Comparison of ENCODE assay signal across 15 cellular contexts in genomic region chr22:45804986-45805325, GRCh38.
DNase-seq lines count a peak whose midpoint lies in the region; ATAC-seq and TF ChIP-seq lines count a peak whose summit lies in the region.
"Had no signal": no experiment of that assay in that cellular context is flagged by ENCODE, and none has a peak within 500 bp of the region (broad histone marks: within the 10 kb centered on the region; RNA-seq: fewer than 3 reads in every experiment).

No MANE protein-coding gene starts in this region.

- peaks cover 32% of the 10 kb centered on the region for H3K4me1 Mint-ChIP-seq in MCF 10A (ENCODE audit: insufficient read depth, unreplicated experiment)
- no peaks in the 10 kb centered on the region for H3K4me1 Mint-ChIP-seq in activated T-cell treated with anti-CD3 and anti-CD28 coated beads, Interleukin-2, amount 50 U/mL, for 4 hours (ENCODE audit: low read depth)
- H3K4me1 Mint-ChIP-seq: B cell had no signal

- peaks cover 22% of the 10 kb centered on the region for H3K36me3 Mint-ChIP-seq in MCF 10A (ENCODE audit: insufficient read depth, unreplicated experiment)
- peaks cover 41% of the 10 kb centered on the region for H3K36me3 Mint-ChIP-seq in activated T-cell treated with anti-CD3 and anti-CD28 coated beads, Interleukin-2, amount 50 U/mL, for 4 hours (ENCODE audit: insufficient read depth)

- CTCF ChIA-PET in MCF 10A (lab: Yijun Ruan, JAX), result interaction anchor here (1.4 kb wide), 1 partner anchor 58 kb away, joined by 4 read pairs; no protein-coding TSS in a partner anchor

- WGBS in transverse colon (ENCODE audit: low coverage in 1 of 2), 2 donors, result 52 to 70% methylated on average over 3 of the region's 3 CpGs

- TF ChIP-seq CTCF in MCF 10A (IDR thresholded peaks at IDR 0.05; ENCODE audit: unreplicated experiment) (no peak), breast epithelium (IDR thresholded peaks at IDR 0.05) (no peak), fibroblast of mammary gland (conservative IDR thresholded peaks at IDR 0.05; ENCODE audit: control insufficient read depth, insufficient read depth, low read depth, low read length) (no peak), transverse colon (IDR thresholded peaks at IDR 0.05) (no peak)

- intact Hi-C loops in MCF 10A (cut with micrococcal nuclease) (loop anchor here (1.0 kb wide), 1 partner anchor 73 kb away; no protein-coding TSS in a partner anchor), breast epithelium (cut with DNase I; ENCODE audit: low total_unique reads) (no loop called here), transverse colon (cut with DNase I; ENCODE audit: low total_unique reads) (no loop called here)

- H3K9me3 ChIP-seq in breast epithelium (no peaks in the 10 kb centered on the region), transverse colon (no peaks in the 10 kb centered on the region)
- H3K9me3 ChIP-seq: esophagus muscularis mucosa, mucosa of descending colon had no signal

- H3K4me3 ChIP-seq in breast epithelium (no peak overlapping the region), fibroblast of mammary gland (ENCODE audit: control insufficient read depth, low read depth, low read length) (no peak overlapping the region), transverse colon (no peak overlapping the region)
- H3K4me3 ChIP-seq: esophagus muscularis mucosa, mucosa of descending colon had no signal

- no peak overlapping the region for H3K27ac ChIP-seq in breast epithelium
- H3K27ac ChIP-seq in transverse colon, result peak overlapping the region in 3 of 4 donors; percentile 7 to 56 (median 23)
- H3K27ac ChIP-seq: esophagus muscularis mucosa had no signal

- no peak overlapping the region for H3K4me3 Mint-ChIP-seq in MCF 10A (ENCODE audit: unreplicated experiment)
- no peak overlapping the region for H3K4me3 Mint-ChIP-seq in activated T-cell treated with anti-CD3 and anti-CD28 coated beads, Interleukin-2, amount 50 U/mL, for 4 hours
- H3K4me3 Mint-ChIP-seq: B cell had no signal

- H3K4me1 ChIP-seq in breast epithelium (no peaks in the 10 kb centered on the region), transverse colon (peaks cover 0 to 10% (median 0%) of the 10 kb centered on the region in 4 donors)

- TF ChIP-seq POLR2A in breast epithelium (IDR thresholded peaks at IDR 0.05) (no peak), transverse colon (IDR thresholded peaks at IDR 0.05) (no peak)

- H3K9me3 Mint-ChIP-seq in MCF 10A (ENCODE audit: unreplicated experiment), result no peaks in the 10 kb centered on the region
- H3K9me3 Mint-ChIP-seq in activated T-cell treated with anti-CD3 and anti-CD28 coated beads, Interleukin-2, amount 50 U/mL, for 4 hours, result no peaks in the 10 kb centered on the region

- no TSS peak for BruUV-seq in MCF 10A (replicated peaks; lab: Mats Ljungman, UMichigan)

- ATAC-seq in HG02642 (IDR thresholded peaks at IDR 0.05; ENCODE audit: poor library complexity, unreplicated experiment), result no peak
- no peak for ATAC-seq in activated T-cell treated with anti-CD3 and anti-CD28 coated beads, Interleukin-2, amount 50 U/mL, for 4 hours
- ATAC-seq: mucosa of descending colon had no signal

- in situ Hi-C loops in transverse colon (cut with MboI; ENCODE audit: low pct_ligation_motif_present in 1 of 4, low pct_unique_long_range_greater_than_20kb in 1 of 4, low sequenced_read_pairs in 3 of 4), result no loop called here

- H3K27me3 ChIP-seq in breast epithelium, result no peaks in the 10 kb centered on the region
- no peaks in the 10 kb centered on the region for H3K27me3 ChIP-seq in transverse colon
- H3K27me3 ChIP-seq: esophagus muscularis mucosa had no signal

- no peaks in the 10 kb centered on the region for H3K36me3 ChIP-seq in breast epithelium
- H3K36me3 ChIP-seq in transverse colon, result no peaks in the 10 kb centered on the region

- POLR2A ChIA-PET in MCF 10A (lab: Yijun Ruan, JAX), result interaction anchor here (0.7 kb wide), 1 partner anchor 16 kb away, joined by 3 read pairs; no protein-coding TSS in a partner anchor

- no peaks in the 10 kb centered on the region for H3K27me3 Mint-ChIP-seq in MCF 10A (ENCODE audit: insufficient read depth, unreplicated experiment)
- no peaks in the 10 kb centered on the region for H3K27me3 Mint-ChIP-seq in activated T-cell treated with anti-CD3 and anti-CD28 coated beads, Interleukin-2, amount 50 U/mL, for 4 hours (ENCODE audit: low read depth)
- H3K27me3 Mint-ChIP-seq: B cell had no signal

- DNase-seq in MCF 10A (ENCODE audit: unreplicated experiment) (peak; percentile 95), breast epithelium (ENCODE audit: low spot score in 2 of 2) (no peak), SIG-M5 treated with dmso at 0.1 percent for 504 hours (lab: John Stamatoyannopoulos, UW; ENCODE audit: unreplicated experiment) (peak; percentile 51), fibroblast of mammary gland (ENCODE audit: low read depth) (peak; percentile 97), transverse colon (no peak), GF-D8 (lab: John Stamatoyannopoulos, UW) (no peak)
- no peak for DNase-seq in activated T-cell treated with anti-CD3 and anti-CD28 coated beads, Interleukin-2, amount 50 U/mL, for 4 hours
- DNase-seq: activated naive CD4-positive, alpha-beta T cell; GOT3; mucosa of descending colon; NCI-H69; stimulated activated CD4-positive, alpha-beta T cell treated with anti-CD3 and anti-CD28 coated beads, Interleukin-2, amount 100 ng/mL, for 48 hours had no signal

- H3K27ac Mint-ChIP-seq in MCF 10A (ENCODE audit: low read depth, unreplicated experiment), result peak overlapping the region; percentile 31
- H3K27ac Mint-ChIP-seq: B cell had no signal

- no peak for TF ChIP-seq EP300 in transverse colon (IDR thresholded peaks at IDR 0.05; ENCODE audit: low read depth)

Comparison
In these comparisons a context has a peak if more than half of its experiments do, and no peak if none do; other contexts are left out.
1. DNase-seq: peak in MCF 10A (single experiment), SIG-M5 treated with dmso at 0.1 percent for 504 hours (single experiment) and fibroblast of mammary gland (single experiment); none in breast epithelium (0 of 2), transverse colon (single experiment), GF-D8 (single experiment) and activated T-cell treated with anti-CD3 and anti-CD28 coated beads, Interleukin-2, amount 50 U/mL, for 4 hours (single experiment).
2. H3K27ac ChIP-seq: peak in transverse colon (3 of 4); none in breast epithelium (0 of 2).